In genomic region chr6:56865081-56865875, GRCh38 we compare ENCODE assay signal across 25 cellular contexts.
DNase-seq lines count a peak whose midpoint lies in the region; TF ChIP-seq lines count a peak whose summit lies in the region.
"Had no signal": no experiment of that assay in that cellular context is flagged by ENCODE, and none has a peak within 500 bp of the region (broad histone marks: within the 10 kb centered on the region; RNA-seq: fewer than 3 reads in every experiment).

No MANE protein-coding gene starts in this region.

- H3K27me3 ChIP-seq in colonic mucosa (no peaks in the 10 kb centered on the region), Caco-2 (replicated peaks; ENCODE audit: control insufficient read depth, insufficient read depth, low read length) (no peaks in the 10 kb centered on the region)
- H3K27me3 ChIP-seq: adrenal gland, BE2C had no signal

- CTCF ChIA-PET in Caco-2 (lab: Charles Lee), result no interaction called here

- no peak overlapping the region for H3K4me3 Mint-ChIP-seq in nephron
- no peak overlapping the region for H3K4me3 Mint-ChIP-seq in Caco-2 (ENCODE audit: unreplicated experiment)
- H3K4me3 Mint-ChIP-seq: activated T-cell treated with anti-CD3 and anti-CD28 coated beads, Interleukin-2, amount 50 U/mL, for 72 hours; brain; stimulated activated naive CD8-positive, alpha-beta T cell treated with anti-CD3 and anti-CD28 coated beads, Interleukin-15, Interleukin-2, amounts not matched to agents 100 ng/mL and 50 ng/mL, for 24 hours had no signal

- H3K27ac Mint-ChIP-seq in nephron, result peak overlapping the region in 2 of 3 experiments; percentile 56 to 95
- no peak overlapping the region for H3K27ac Mint-ChIP-seq in Caco-2 (ENCODE audit: unreplicated experiment)
- H3K27ac Mint-ChIP-seq: activated T-cell treated with anti-CD3 and anti-CD28 coated beads, Interleukin-2, amount 50 U/mL, for 72 hours; stimulated activated naive CD8-positive, alpha-beta T cell treated with anti-CD3 and anti-CD28 coated beads, Interleukin-15, Interleukin-2, amounts not matched to agents 100 ng/mL and 50 ng/mL, for 24 hours had no signal

- intact Hi-C loops in colonic mucosa (cut with DNase I) (no loop called here), Caco-2 (cut with micrococcal nuclease; ENCODE audit: unreplicated experiment) (no loop called here), cardiac septum (cut with DNase I) (no loop called here)

- no peaks in the 10 kb centered on the region for H3K9me3 ChIP-seq in colonic mucosa
- no peaks in the 10 kb centered on the region for H3K9me3 ChIP-seq in Caco-2
- H3K9me3 ChIP-seq: adrenal gland, BE2C, thoracic aorta had no signal

- H3K4me1 ChIP-seq in colonic mucosa (peaks cover 10% of the 10 kb centered on the region), Caco-2 (peaks cover 26% of the 10 kb centered on the region)
- H3K4me1 ChIP-seq: BE2C had no signal

- BruUV-seq in Caco-2 (replicated peaks; lab: Mats Ljungman, UMichigan), result no TSS peak

- DNase-seq in DMS53 (lab: John Stamatoyannopoulos, UW) (peak; percentile 81), NCI-H2171 (lab: John Stamatoyannopoulos, UW) (peak; percentile 32), colonic mucosa (no peak), GM19240 (ENCODE audit: insufficient read length, low spot score) (no peak), Caco-2 (no peak), NCI-H187 treated with DMSO at 0.1 percent for 48 hours (lab: John Stamatoyannopoulos, UW) (no peak), cardiac septum (ENCODE audit: low spot score) (no peak)
- DNase-seq: activated CD4-positive, alpha-beta T cell treated with anti-CD3 and anti-CD28 coated beads, Interleukin-2, amount 50 U/mL, for 4 hours; activated CD4-positive, CD25-positive, alpha-beta regulatory T cell; activated naive CD4-positive, alpha-beta T cell; activated T-cell treated with anti-CD3 and anti-CD28 coated beads, Interleukin-2, amount 50 U/mL, for 72 hours; adrenal gland; BE2C; DMS79 treated with DMSO at 0.1 percent for 48 hours; effector CD4-positive, alpha-beta T cell; GF-D8; head of caudate nucleus; NCI-H1092; NCI-H1694 treated with DMSO at 0.1 percent for 48 hours; T-helper 1 cell had no signal

- H3K27ac ChIP-seq in colonic mucosa, result peak overlapping the region; percentile 78
- H3K27ac ChIP-seq: adrenal gland, thoracic aorta had no signal

- H3K36me3 ChIP-seq in colonic mucosa (no peaks in the 10 kb centered on the region), Caco-2 (ENCODE audit: control insufficient read depth, insufficient read depth, low read length) (no peaks in the 10 kb centered on the region)
- H3K36me3 ChIP-seq: adrenal gland, BE2C, thoracic aorta had no signal

- H3K4me3 ChIP-seq in colonic mucosa (no peak overlapping the region), Caco-2 (ENCODE audit: low read depth, low read length) (no peak overlapping the region)
- H3K4me3 ChIP-seq: adrenal gland, lung, thoracic aorta had no signal

- POLR2A ChIA-PET in Caco-2 (lab: Charles Lee), result no interaction called here

- H3K27me3 Mint-ChIP-seq in nephron (ENCODE audit: low read depth), result no peaks in the 10 kb centered on the region
- H3K27me3 Mint-ChIP-seq in Caco-2 (ENCODE audit: insufficient read depth, unreplicated experiment), result no peaks in the 10 kb centered on the region

- H3K9ac ChIP-seq in colonic mucosa (ENCODE audit: low read depth in 2 of 2, low read length in 2 of 2), result no peak overlapping the region

- TF ChIP-seq CTCF in colonic mucosa (IDR thresholded peaks at IDR 0.05), result no peak
- TF ChIP-seq CTCF in nephron (IDR thresholded peaks at IDR 0.05; ENCODE audit: unreplicated experiment in 3 of 3), result no peak
- no peak for TF ChIP-seq CTCF in Caco-2 (IDR thresholded peaks at IDR 0.05; ENCODE audit: insufficient read depth in 1 of 2, low read depth in 1 of 2, low read length in 1 of 2, severe bottlenecking in 1 of 2, unreplicated experiment in 1 of 2)

- H3K4me1 Mint-ChIP-seq in nephron (peaks cover 12% of the 10 kb centered on the region), Caco-2 (ENCODE audit: low read depth, unreplicated experiment) (peaks cover 21% of the 10 kb centered on the region)
- H3K4me1 Mint-ChIP-seq: brain had no signal

- no peaks in the 10 kb centered on the region for H3K9me3 Mint-ChIP-seq in nephron
- H3K9me3 Mint-ChIP-seq in Caco-2 (ENCODE audit: unreplicated experiment), result no peaks in the 10 kb centered on the region
- H3K9me3 Mint-ChIP-seq: activated T-cell treated with anti-CD3 and anti-CD28 coated beads, Interleukin-2, amount 50 U/mL, for 72 hours; brain; stimulated activated naive CD8-positive, alpha-beta T cell treated with anti-CD3 and anti-CD28 coated beads, Interleukin-15, Interleukin-2, amounts not matched to agents 100 ng/mL and 50 ng/mL, for 24 hours had no signal

- H3K36me3 Mint-ChIP-seq in nephron (ENCODE audit: low read depth), result no peaks in the 10 kb centered on the region
- no peaks in the 10 kb centered on the region for H3K36me3 Mint-ChIP-seq in Caco-2 (ENCODE audit: insufficient read depth, unreplicated experiment)
- H3K36me3 Mint-ChIP-seq: brain had no signal

Comparison
In these comparisons a context has a peak if more than half of its experiments do, and no peak if none do; other contexts are left out.
1. DNase-seq: peak in DMS53 (single experiment) and NCI-H2171 (single experiment); none in colonic mucosa (single experiment), GM19240 (single experiment), Caco-2 (0 of 2), NCI-H187 treated with DMSO at 0.1 percent for 48 hours (single experiment) and cardiac septum (single experiment).